Comparison of ENCODE assay signal across 8 cellular contexts in genomic region chrX:125326599-125326998, GRCh38. TPM values are rescaled to one million over a fixed set of nuclear protein-coding genes. Genes with fewer than 3 reads are reported as not detected.
"Had no signal": no experiment of that assay in that cellular context is flagged by ENCODE, and none has a peak within 500 bp of the region (broad histone marks: within the 10 kb centered on the region; RNA-seq: fewer than 3 reads in every experiment).

No MANE protein-coding gene starts in this region.

- H3K27ac ChIP-seq: HL-60 had no signal

- H3K4me1 Mint-ChIP-seq: IgD-negative memory B cell had no signal

- DNase-seq: KBM-7, KG1 had no signal

- H3K4me3 Mint-ChIP-seq: IgD-negative memory B cell had no signal

- H3K36me3 Mint-ChIP-seq: IgD-negative memory B cell had no signal

- H3K4me3 ChIP-seq: K562 had no signal

- H3K27me3 Mint-ChIP-seq: IgD-negative memory B cell had no signal

- ATAC-seq: HepG2, K562 had no signal

- H3K27ac Mint-ChIP-seq: IgD-negative memory B cell had no signal

- FAIRE-seq: HepG2, HTR-8/SVneo, K562 had no signal

RNA-seq across cellular contexts. Expression of gene TEX13C, which starts 6.9 kb away (rescaled TPM):
- total RNA-seq: HepG2, HT-29, K562 had no signal
- polyA plus RNA-seq: HepG2, IgD-negative memory B cell, K562 had no signal
